Comparison of ENCODE assay signal across 8 cellular contexts in genomic region chr9:135959814-135960213, GRCh38. TPM values are rescaled to one million over a fixed set of nuclear protein-coding genes. Genes with fewer than 3 reads are reported as not detected.
DNase-seq lines count a peak whose midpoint lies in the region; ATAC-seq and TF ChIP-seq lines count a peak whose summit lies in the region.

No MANE protein-coding gene starts in this region.

- H3K4me3 Mint-ChIP-seq in CD4-positive, CD25-positive, alpha-beta regulatory T cell, result peak overlapping the region; percentile 86 to 93 (median 88)
- H3K4me3 Mint-ChIP-seq in endothelial cell (ENCODE audit: unreplicated experiment), result peak overlapping the region; percentile 91

- H3K4me3 ChIP-seq in CD4-positive, CD25-positive, alpha-beta regulatory T cell (ENCODE audit: low read depth, low read length), result peak overlapping the region; percentile 58
- H3K4me3 ChIP-seq in OCI-LY1 (ENCODE audit: low read depth, low read length, poor library complexity, severe bottlenecking) (peak overlapping the region; percentile 87), neuron (ENCODE audit: low read length) (peak overlapping the region; percentile 71)

- H3K9me3 Mint-ChIP-seq in CD4-positive, CD25-positive, alpha-beta regulatory T cell, result no peaks in the 10 kb centered on the region
- H3K9me3 Mint-ChIP-seq in endothelial cell (ENCODE audit: unreplicated experiment), result no peaks in the 10 kb centered on the region

- H3K27me3 ChIP-seq in CD4-positive, CD25-positive, alpha-beta regulatory T cell (ENCODE audit: control insufficient read depth, insufficient read depth, low read length), result no peaks in the 10 kb centered on the region
- H3K27me3 ChIP-seq in OCI-LY1 (ENCODE audit: insufficient read depth, low read length) (no peaks in the 10 kb centered on the region), neuron (ENCODE audit: insufficient read depth, low read length) (no peaks in the 10 kb centered on the region)

- H3K27me3 Mint-ChIP-seq in CD4-positive, CD25-positive, alpha-beta regulatory T cell, result peaks cover 17% of the 10 kb centered on the region
- H3K27me3 Mint-ChIP-seq in endothelial cell (ENCODE audit: unreplicated experiment), result no peaks in the 10 kb centered on the region

- no peak for DNase-seq in CD4-positive, CD25-positive, alpha-beta regulatory T cell
- DNase-seq in endothelial cell (ENCODE audit: low spot score) (no peak), foreskin melanocyte (no peak), NCI-H510A treated with DMSO at 0.1 percent for 48 hours (lab: John Stamatoyannopoulos, UW) (no peak), cerebellum (ENCODE audit: low spot score) (no peak), kidney glomerular epithelial cell (lab: John Stamatoyannopoulos, UW) (no peak)

- H3F3A ChIP-seq in OCI-LY1 (ENCODE audit: insufficient read depth, low read length), result no peaks in the 10 kb centered on the region

- no peaks in the 10 kb centered on the region for H3K9me3 ChIP-seq in CD4-positive, CD25-positive, alpha-beta regulatory T cell (ENCODE audit: control insufficient read depth in 2 of 2, low read length in 2 of 2)
- no peaks in the 10 kb centered on the region for H3K9me3 ChIP-seq in OCI-LY1 (ENCODE audit: low read length)
- H3K9me3 ChIP-seq in neuron (ENCODE audit: low read length), result no peaks in the 10 kb centered on the region

- H3K79me2 ChIP-seq in OCI-LY1 (ENCODE audit: insufficient read depth, low read length), result 0 out of 2 replicates have a peak, but pooled peaks cover 16% of the 10 kb centered on the region

- ATAC-seq in CD4-positive, CD25-positive, alpha-beta regulatory T cell (ENCODE audit: low read depth in 2 of 2), result no peak

- peaks cover 5 to 41% (median 18%) of the 10 kb centered on the region in 4 donors for H3K4me1 Mint-ChIP-seq in CD4-positive, CD25-positive, alpha-beta regulatory T cell
- H3K4me1 Mint-ChIP-seq in endothelial cell (ENCODE audit: unreplicated experiment), result peaks cover 12% of the 10 kb centered on the region

- H3K9ac ChIP-seq in OCI-LY1 (ENCODE audit: low read length), result peak overlapping the region; percentile 82

- peak overlapping the region in 2 of 3 donors; percentile 43 to 93 for H3K27ac Mint-ChIP-seq in CD4-positive, CD25-positive, alpha-beta regulatory T cell
- no peak overlapping the region for H3K27ac Mint-ChIP-seq in endothelial cell (ENCODE audit: unreplicated experiment)

- H3K9me2 ChIP-seq in OCI-LY1 (ENCODE audit: low read depth, low read length), result no peaks in the 10 kb centered on the region

- H3K4me1 ChIP-seq in CD4-positive, CD25-positive, alpha-beta regulatory T cell (ENCODE audit: control insufficient read depth, insufficient read depth, low read length, poor library complexity, severe bottlenecking), result peaks cover 17% of the 10 kb centered on the region
- H3K4me1 ChIP-seq in OCI-LY1 (ENCODE audit: insufficient read depth, low read length, severe bottlenecking), result peaks cover 19% of the 10 kb centered on the region
- H3K4me1 ChIP-seq in neuron (ENCODE audit: insufficient read depth, low read length), result peaks cover 20% of the 10 kb centered on the region

- no peak overlapping the region for H2AFZ ChIP-seq in OCI-LY1 (ENCODE audit: low read length)
- H2AFZ ChIP-seq in neuron (ENCODE audit: low read depth, low read length), result no peak overlapping the region

- H3K36me3 ChIP-seq in CD4-positive, CD25-positive, alpha-beta regulatory T cell (ENCODE audit: control insufficient read depth, insufficient read depth, low read length), result peaks cover 2% of the 10 kb centered on the region
- H3K36me3 ChIP-seq in OCI-LY1 (ENCODE audit: insufficient read depth, low read length), result peaks cover 5% of the 10 kb centered on the region; the same call in 1 of the 2 replicates
- H3K36me3 ChIP-seq in neuron (ENCODE audit: insufficient read depth, low read length), result no peaks in the 10 kb centered on the region

- H3K36me3 Mint-ChIP-seq in CD4-positive, CD25-positive, alpha-beta regulatory T cell, result no peaks in the 10 kb centered on the region
- peaks cover under 1% of the 10 kb centered on the region for H3K36me3 Mint-ChIP-seq in endothelial cell (ENCODE audit: low read depth, unreplicated experiment)

- TF ChIP-seq CTCF in OCI-LY1 (IDR thresholded peaks at IDR 0.05; ENCODE audit: low read length), result no peak
- no peak for TF ChIP-seq CTCF in endothelial cell (IDR thresholded peaks at IDR 0.05; ENCODE audit: unreplicated experiment)

- H4K20me1 ChIP-seq in OCI-LY1 (ENCODE audit: insufficient read depth, low read length), result no peaks in the 10 kb centered on the region

- peak overlapping the region; percentile 91 for H3K4me2 ChIP-seq in OCI-LY1 (ENCODE audit: low read length)

- H3K27ac ChIP-seq in CD4-positive, CD25-positive, alpha-beta regulatory T cell (ENCODE audit: insufficient read depth, low read length, poor library complexity, severe bottlenecking), result no peak overlapping the region
- peak overlapping the region; percentile 16 for H3K27ac ChIP-seq in OCI-LY1 (ENCODE audit: low read depth, low read length, poor library complexity, severe bottlenecking)

RNA-seq across cellular contexts. Expression of gene UBAC1, which starts 1.4 kb away (rescaled TPM):
- 23.8 TPM for total RNA-seq in CD4-positive, CD25-positive, alpha-beta regulatory T cell
- 10 to 100 TPM; 17.8 to 27.7 (median 23.4) TPM for polyA plus RNA-seq in CD4-positive, CD25-positive, alpha-beta regulatory T cell
- total RNA-seq in endothelial cell (ENCODE audit: unreplicated experiment) (46.8 TPM), cerebellum (21.1 TPM)

RNA-seq across cellular contexts. Expression of gene CAMSAP1, which starts 52.5 kb away (rescaled TPM):
- 31.6 TPM for total RNA-seq in CD4-positive, CD25-positive, alpha-beta regulatory T cell
- 1 to 10 TPM in 3 of 4 donors, under 1 TPM in 1; 0.67 to 2.2 (median 1.8) TPM for polyA plus RNA-seq in CD4-positive, CD25-positive, alpha-beta regulatory T cell
- total RNA-seq in endothelial cell (ENCODE audit: unreplicated experiment) (44.7 TPM), cerebellum (111 TPM)
